ENCODE assay signal across 23 cellular contexts in the genomic region with DNA sequence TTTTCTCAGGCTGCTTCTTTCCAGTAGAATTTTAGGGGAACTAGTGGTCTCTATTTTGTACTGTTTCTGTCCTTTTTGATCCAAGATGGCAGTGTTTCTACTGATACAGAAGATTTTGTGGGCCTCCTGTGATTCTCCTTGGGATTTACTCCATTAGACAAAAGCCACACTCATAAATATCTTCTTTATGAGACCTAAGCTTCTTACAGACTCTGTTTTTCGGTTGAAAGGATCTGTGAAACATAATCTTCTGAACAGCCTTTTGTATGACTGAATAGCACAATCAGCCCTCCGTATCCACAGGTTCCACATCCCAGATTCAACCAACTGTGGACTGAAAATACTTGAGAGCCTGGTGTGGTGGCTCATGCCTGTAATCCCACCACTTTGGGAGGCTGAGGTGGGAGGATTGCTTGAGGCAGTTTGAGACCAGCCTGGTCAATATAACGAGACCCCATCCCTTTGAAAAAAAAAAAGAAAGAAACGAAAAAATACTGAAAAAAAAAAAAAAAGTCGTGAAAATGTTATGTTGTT. TPM values are rescaled to one million over a fixed set of nuclear protein-coding genes. Genes with fewer than 3 reads are reported as not detected.
DNase-seq lines count a peak whose midpoint lies in the region; ATAC-seq and TF ChIP-seq lines count a peak whose summit lies in the region.
"Had no signal": no experiment of that assay in that cellular context is flagged by ENCODE, and none has a peak within 500 bp of the region (broad histone marks: within the 10 kb centered on the region; RNA-seq: fewer than 3 reads in every experiment).

No MANE protein-coding gene starts in this region.

- no peak overlapping the region for H3K4me3 ChIP-seq in breast epithelium
- no peak overlapping the region for H3K4me3 ChIP-seq in esophagus muscularis mucosa
- H3K4me3 ChIP-seq in ovary = no peak overlapping the region
- H3K4me3 ChIP-seq: A549, K562 had no signal

- BruUV-seq in MCF 10A (replicated peaks; lab: Mats Ljungman, UMichigan) = no TSS peak

- no peak for TF ChIP-seq CTCF in MCF 10A (IDR thresholded peaks at IDR 0.05; ENCODE audit: unreplicated experiment)
- no peak for TF ChIP-seq CTCF in breast epithelium (IDR thresholded peaks at IDR 0.05)
- TF ChIP-seq CTCF in HFFc6 (IDR thresholded peaks at IDR 0.05) = no peak
- TF ChIP-seq CTCF in esophagus muscularis mucosa (IDR thresholded peaks at IDR 0.05) = no peak
- TF ChIP-seq CTCF in ovary (IDR thresholded peaks at IDR 0.05) = no peak

- TF ChIP-seq POLR2A in breast epithelium (IDR thresholded peaks at IDR 0.05) (no peak), esophagus muscularis mucosa (IDR thresholded peaks at IDR 0.05; ENCODE audit: low read depth) (no peak), ovary (IDR thresholded peaks at IDR 0.05) (no peak)

- H3K36me3 ChIP-seq in breast epithelium (no peaks in the 10 kb centered on the region), esophagus muscularis mucosa (peaks cover 63 to 100% (median 97%) of the 10 kb centered on the region in 4 donors), ovary (no peaks in the 10 kb centered on the region)

- H3K4me1 ChIP-seq in breast epithelium (no peaks in the 10 kb centered on the region), esophagus muscularis mucosa (peaks cover 0 to 28% (median 15%) of the 10 kb centered on the region in 4 donors), ovary (ENCODE audit: insufficient read depth) (no peaks in the 10 kb centered on the region)
- H3K4me1 ChIP-seq: A549, BE2C had no signal

- no peak overlapping the region for H3K27ac ChIP-seq in breast epithelium
- H3K27ac ChIP-seq in esophagus muscularis mucosa (replicated peaks in 1 of 4) = peak overlapping the region in 3 of 4 donors; percentile 30 to 62 (median 39)
- no peak overlapping the region for H3K27ac ChIP-seq in ovary
- H3K27ac ChIP-seq: A549, HL-60 had no signal

- H3K27me3 ChIP-seq in breast epithelium (no peaks in the 10 kb centered on the region), esophagus muscularis mucosa (no peaks in the 10 kb centered on the region), ovary (no peaks in the 10 kb centered on the region)
- H3K27me3 ChIP-seq: BE2C had no signal

- intact Hi-C loops in MCF 10A (cut with micrococcal nuclease) (no loop called here), breast epithelium (cut with DNase I; ENCODE audit: low total_unique reads) (no loop called here), esophagus muscularis mucosa (cut with DNase I) (no loop called here), ovary (cut with DNase I) (no loop called here)

- H3K27ac Mint-ChIP-seq in MCF 10A (ENCODE audit: low read depth, unreplicated experiment) (peak overlapping the region; percentile 17), HFFc6 (peak overlapping the region; percentile 42; the same call in 1 of the 2 replicates)
- peak overlapping the region; percentile 84 for H3K27ac Mint-ChIP-seq in stimulated activated effector memory CD8-positive, alpha-beta T cell treated with anti-CD3 and anti-CD28 coated beads, Interleukin-12 subunit alpha, Interleukin-12 subunit beta, amount 100 ng/mL, for 72 hours

- WGBS in esophagus muscularis mucosa = 92% methylated on average over 5 of the region's 5 CpGs
- 80 to 85% (median 80%) methylated on average over 5 of the region's 5 CpGs for WGBS in ovary, 3 donors

- peaks cover 100% of the 10 kb centered on the region for H3K36me3 Mint-ChIP-seq in MCF 10A (ENCODE audit: insufficient read depth, unreplicated experiment)
- H3K36me3 Mint-ChIP-seq in HFFc6 (ENCODE audit: low read depth) = peaks cover 53% of the 10 kb centered on the region
- H3K36me3 Mint-ChIP-seq in stimulated activated effector memory CD8-positive, alpha-beta T cell treated with anti-CD3 and anti-CD28 coated beads, Interleukin-12 subunit alpha, Interleukin-12 subunit beta, amount 100 ng/mL, for 72 hours = peaks cover 100% of the 10 kb centered on the region

- DNase-seq in MCF 10A (ENCODE audit: unreplicated experiment) (no peak), breast epithelium (ENCODE audit: low spot score in 2 of 2) (no peak), HFFc6 (no peak), esophagus muscularis mucosa (ENCODE audit: extremely low spot score) (no peak), GDM1 (lab: John Stamatoyannopoulos, UW) (no peak), GOT3 (lab: John Stamatoyannopoulos, UW) (no peak), ovary (no peak)
- no peak for DNase-seq in stimulated activated effector memory CD8-positive, alpha-beta T cell treated with anti-CD3 and anti-CD28 coated beads, Interleukin-12 subunit alpha, Interleukin-12 subunit beta, amount 100 ng/mL, for 72 hours (ENCODE audit: low spot score in 2 of 2)
- DNase-seq: BE2C; CD4-positive, CD25-positive, alpha-beta regulatory T cell; COR-L47; DND-41; MM.1S; NCI-H1092; NCI-H1436; NCI-H187 treated with DMSO at 0.1 percent for 48 hours; NCI-H510A; SIG-M5 had no signal

- CTCF ChIA-PET in MCF 10A (lab: Yijun Ruan, JAX) = interaction anchor here (0.7 to 3.8 kb wide), 2 partner anchors 8 to 97 kb away, joined by 6 to 24 read pairs; no protein-coding TSS in a partner anchor

- H3K4me1 Mint-ChIP-seq in MCF 10A (ENCODE audit: insufficient read depth, unreplicated experiment) (no peaks in the 10 kb centered on the region), HFFc6 (ENCODE audit: low read depth) (peaks cover 2% of the 10 kb centered on the region)
- H3K4me1 Mint-ChIP-seq in stimulated activated effector memory CD8-positive, alpha-beta T cell treated with anti-CD3 and anti-CD28 coated beads, Interleukin-12 subunit alpha, Interleukin-12 subunit beta, amount 100 ng/mL, for 72 hours = no peaks in the 10 kb centered on the region
- H3K4me1 Mint-ChIP-seq: CD4-positive, CD25-positive, alpha-beta regulatory T cell had no signal

- no peak overlapping the region for H3K4me3 Mint-ChIP-seq in MCF 10A (ENCODE audit: unreplicated experiment)
- no peak overlapping the region for H3K4me3 Mint-ChIP-seq in HFFc6
- H3K4me3 Mint-ChIP-seq in stimulated activated effector memory CD8-positive, alpha-beta T cell treated with anti-CD3 and anti-CD28 coated beads, Interleukin-12 subunit alpha, Interleukin-12 subunit beta, amount 100 ng/mL, for 72 hours = no peak overlapping the region
- H3K4me3 Mint-ChIP-seq: CD4-positive, CD25-positive, alpha-beta regulatory T cell had no signal

- no peak for TF ChIP-seq EP300 in esophagus muscularis mucosa (IDR thresholded peaks at IDR 0.05)
- TF ChIP-seq EP300 in ovary (IDR thresholded peaks at IDR 0.05) = no peak

- H3K27me3 Mint-ChIP-seq in MCF 10A (ENCODE audit: insufficient read depth, unreplicated experiment) = no peaks in the 10 kb centered on the region
- H3K27me3 Mint-ChIP-seq in HFFc6 (ENCODE audit: insufficient read depth) = peaks cover 4% of the 10 kb centered on the region
- H3K27me3 Mint-ChIP-seq: CD4-positive, CD25-positive, alpha-beta regulatory T cell had no signal

- H3K9me3 ChIP-seq in breast epithelium (no peaks in the 10 kb centered on the region), esophagus muscularis mucosa (no peaks in the 10 kb centered on the region), ovary (no peaks in the 10 kb centered on the region)
- H3K9me3 ChIP-seq: A549, BE2C had no signal

- ATAC-seq in stimulated activated effector memory CD8-positive, alpha-beta T cell treated with anti-CD3 and anti-CD28 coated beads, Interleukin-12 subunit alpha, Interleukin-12 subunit beta, amount 100 ng/mL, for 72 hours = no peak
- ATAC-seq: A549, HepG2, K562, Panc1 had no signal

- POLR2A ChIA-PET in MCF 10A (lab: Yijun Ruan, JAX) = interaction anchor here (0.6 to 2.2 kb wide), 6 partner anchors 8 to 54 kb away, joined by 3 to 11 read pairs (median 4); a partner anchor contains a TSS

- H3K9me3 Mint-ChIP-seq in MCF 10A (ENCODE audit: unreplicated experiment) (no peaks in the 10 kb centered on the region), HFFc6 (no peaks in the 10 kb centered on the region)
- no peaks in the 10 kb centered on the region for H3K9me3 Mint-ChIP-seq in stimulated activated effector memory CD8-positive, alpha-beta T cell treated with anti-CD3 and anti-CD28 coated beads, Interleukin-12 subunit alpha, Interleukin-12 subunit beta, amount 100 ng/mL, for 72 hours
- H3K9me3 Mint-ChIP-seq: CD4-positive, CD25-positive, alpha-beta regulatory T cell had no signal

RNA-seq across cellular contexts. Expression of a gene that starts 10.8 kb away (rescaled TPM):
- total RNA-seq in MCF 10A (2022) (266 and 285 TPM in 2 replicates), breast epithelium (100 to 1,000 TPM; 108 to 188 (median 140) TPM), esophagus muscularis mucosa (100 to 1,000 TPM; 157 to 195 (median 176) TPM), ovary (100 to 1,000 TPM in 4 of 7 donors, 10 to 100 TPM in 3; 78.1 to 117 (median 108) TPM)
- total RNA-seq in HFFc6 (2021; fragmentation: NEBNext Ultra II Directional; extraction: Animal tissue kit (Norgen Biotek cat#: 25700)) = 100 to 1,000 TPM; 194 to 228 (median 217) TPM
- polyA plus RNA-seq in ovary = 100 to 1,000 TPM; 116 to 167 TPM

RNA-seq across cellular contexts. Expression of a gene that starts 38.3 kb away (rescaled TPM):
- total RNA-seq in MCF 10A (2022) = 26.3 and 27.5 TPM in 2 replicates
- total RNA-seq in breast epithelium = 10 to 100 TPM; 20.6 to 31.6 (median 25.9) TPM
- total RNA-seq in HFFc6 (2021; fragmentation: NEBNext Ultra II Directional; extraction: Animal tissue kit (Norgen Biotek cat#: 25700)) = 10 to 100 TPM; 14.6 to 18.3 (median 15.9) TPM
- 10 to 100 TPM; 16.6 to 28.6 (median 23.1) TPM for total RNA-seq in esophagus muscularis mucosa
- 10 to 100 TPM; 20.6 to 37.2 (median 27.6) TPM for total RNA-seq in ovary
- 10 to 100 TPM in 1 of 2 donors, 1 to 10 TPM in 1; 6.4 to 16.3 TPM for polyA plus RNA-seq in ovary

RNA-seq across cellular contexts. Expression of a gene that starts 45.4 kb away (rescaled TPM):
- total RNA-seq in MCF 10A (2022) (150 and 163 TPM in 2 replicates), breast epithelium (10 to 100 TPM; 38.1 to 87.2 (median 61.6) TPM), esophagus muscularis mucosa (10 to 100 TPM; 44.7 to 54.9 (median 47.1) TPM), ovary (10 to 100 TPM; 33.0 to 62.8 (median 47.5) TPM)
- 10 to 100 TPM; 85.4 to 98.6 (median 90.6) TPM for total RNA-seq in HFFc6 (2021; fragmentation: NEBNext Ultra II Directional; extraction: Animal tissue kit (Norgen Biotek cat#: 25700))
- polyA plus RNA-seq in ovary = 10 to 100 TPM; 19.8 to 50.4 TPM

RNA-seq across cellular contexts. Expression of a gene that starts 53.8 kb away (rescaled TPM):
- total RNA-seq in MCF 10A (2022) (106 and 108 TPM in 2 replicates), breast epithelium (10 to 100 TPM; 34.6 to 49.0 (median 34.7) TPM), esophagus muscularis mucosa (10 to 100 TPM; 45.7 to 57.0 (median 54.3) TPM), ovary (10 to 100 TPM; 24.5 to 53.1 (median 48.9) TPM)
- total RNA-seq in HFFc6 (2021; fragmentation: NEBNext Ultra II Directional; extraction: Animal tissue kit (Norgen Biotek cat#: 25700)) = 10 to 100 TPM; 57.8 to 87.4 (median 73.9) TPM
- polyA plus RNA-seq in ovary = 10 to 100 TPM; 42.2 to 78.4 TPM

Comparison
In these comparisons a context has a peak if more than half of its experiments do, and no peak if none do; other contexts are left out.
1. H3K27ac Mint-ChIP-seq: peak in every context shown above with its lines; median percentile 84 in stimulated activated effector memory CD8-positive, alpha-beta T cell treated with anti-CD3 and anti-CD28 coated beads, Interleukin-12 subunit alpha, Interleukin-12 subunit beta, amount 100 ng/mL, for 72 hours; 42 in HFFc6; 17 in MCF 10A.
2. H3K27ac ChIP-seq: peak in esophagus muscularis mucosa (3 of 4); none in breast epithelium (0 of 2) and ovary (0 of 2).